Comparison of ENCODE assay signal across 33 cellular contexts in the genomic region with DNA sequence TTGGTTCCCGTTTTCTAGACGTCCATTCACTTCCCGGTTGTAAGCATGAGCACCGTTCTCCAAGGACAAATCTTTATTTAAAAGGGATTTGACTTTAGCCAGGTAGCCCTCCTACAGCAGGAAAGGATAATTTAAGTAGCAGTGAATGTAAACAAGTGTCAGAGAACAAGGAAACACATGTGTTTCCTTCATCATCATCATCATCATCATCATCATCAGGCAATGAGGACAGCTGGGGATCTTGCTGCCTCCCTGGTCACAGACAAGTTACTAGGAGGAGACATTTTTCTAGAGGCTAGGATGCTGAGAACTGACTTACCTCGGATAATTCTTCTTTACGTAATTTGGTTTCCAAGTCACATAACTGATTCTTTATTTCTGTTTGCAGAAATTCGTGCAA.
"Had no signal": no experiment of that assay in that cellular context is flagged by ENCODE, and none has a peak within 500 bp of the region (broad histone marks: within the 10 kb centered on the region; RNA-seq: fewer than 3 reads in every experiment).

No MANE protein-coding gene starts in this region.

- H3K27me3 Mint-ChIP-seq: activated CD8-positive, alpha-beta memory T cell treated with anti-CD3 and anti-CD28 coated beads, Interleukin-2, amount 10 ng/mL, durations not matched to agents 7 days and 5 days; activated naive CD4-positive, alpha-beta T cell treated with anti-CD3 and anti-CD28 coated beads, Interleukin-2, amount 50 U/mL, for 24 hours; activated naive CD8-positive, alpha-beta T cell treated with anti-CD3 and anti-CD28 coated beads for 36 hours; brain had no signal

- H3K9me3 ChIP-seq: ascending aorta, breast epithelium, colonic mucosa, gastrocnemius medialis, heart left ventricle had no signal

- ATAC-seq: activated CD8-positive, alpha-beta memory T cell treated with anti-CD3 and anti-CD28 coated beads, Interleukin-2, amount 10 ng/mL, durations not matched to agents 7 days and 5 days; activated CD8-positive, alpha-beta T cell treated with anti-CD3 and anti-CD28 coated beads, Interleukin-2, amount 10 ng/mL, durations not matched to agents 7 days and 5 days; esophagus mucosa; foreskin keratinocyte; gastrocnemius medialis; heart left ventricle had no signal

- H3K4me3 Mint-ChIP-seq: activated CD8-positive, alpha-beta memory T cell treated with anti-CD3 and anti-CD28 coated beads, Interleukin-2, amount 10 ng/mL, durations not matched to agents 7 days and 5 days; activated CD8-positive, alpha-beta T cell treated with anti-CD3 and anti-CD28 coated beads, Interleukin-2, amount 10 ng/mL, durations not matched to agents 7 days and 5 days; activated naive CD4-positive, alpha-beta T cell treated with anti-CD3 and anti-CD28 coated beads for 36 hours; activated naive CD4-positive, alpha-beta T cell treated with anti-CD3 and anti-CD28 coated beads, Interleukin-2, amount 50 U/mL, for 24 hours; activated naive CD8-positive, alpha-beta T cell treated with anti-CD3 and anti-CD28 coated beads for 36 hours; activated T-helper 1 cell treated with anti-CD3 and anti-CD28 coated beads, Interleukin-12 subunit alpha, Interleukin-12 subunit beta, Interleukin-2, Interleukin-4 antibody, amounts not matched to agents 30 ng/mL and 10 ng/mL and 1 ng/mL, durations not matched to agents 14 hours and 24 hours and 36 hours; brain; endodermal cell had no signal

- H3K4me1 ChIP-seq: ascending aorta, colonic mucosa, foreskin keratinocyte, gastrocnemius medialis, heart left ventricle had no signal

- H3K4me3 ChIP-seq: ascending aorta, breast epithelium, cardiac muscle cell, colonic mucosa, dorsolateral prefrontal cortex, gastrocnemius medialis, heart left ventricle had no signal

- H3K36me3 ChIP-seq: breast epithelium had no signal

- H3K27me3 ChIP-seq: ascending aorta, breast epithelium, cardiac muscle cell, colonic mucosa, dorsolateral prefrontal cortex, foreskin keratinocyte, gastrocnemius medialis, heart left ventricle had no signal

- H3K9me3 Mint-ChIP-seq: activated naive CD4-positive, alpha-beta T cell treated with anti-CD3 and anti-CD28 coated beads for 36 hours; activated naive CD4-positive, alpha-beta T cell treated with anti-CD3 and anti-CD28 coated beads, Interleukin-2, amount 50 U/mL, for 24 hours; activated naive CD8-positive, alpha-beta T cell treated with anti-CD3 and anti-CD28 coated beads for 36 hours; activated T-helper 1 cell treated with anti-CD3 and anti-CD28 coated beads, Interleukin-12 subunit alpha, Interleukin-12 subunit beta, Interleukin-2, Interleukin-4 antibody, amounts not matched to agents 30 ng/mL and 10 ng/mL and 1 ng/mL, durations not matched to agents 14 hours and 24 hours and 36 hours; activated T-helper 2 cell treated with anti-CD3 and anti-CD28 coated beads, Interferon-gamma antibody, Interleukin-2, Interleukin-4, amounts not matched to agents 10 μg/mL and 5 μg/mL and 100 μg/mL, durations not matched to agents 14 hours and 24 hours and 36 hours; brain; endodermal cell had no signal

- H3K4me1 Mint-ChIP-seq: brain, endodermal cell had no signal

- H3K27ac Mint-ChIP-seq: activated CD8-positive, alpha-beta memory T cell treated with anti-CD3 and anti-CD28 coated beads, Interleukin-2, amount 10 ng/mL, durations not matched to agents 7 days and 5 days; activated CD8-positive, alpha-beta T cell treated with anti-CD3 and anti-CD28 coated beads, Interleukin-2, amount 10 ng/mL, durations not matched to agents 7 days and 5 days; activated naive CD4-positive, alpha-beta T cell treated with anti-CD3 and anti-CD28 coated beads for 36 hours; activated naive CD4-positive, alpha-beta T cell treated with anti-CD3 and anti-CD28 coated beads, Interleukin-2, amount 50 U/mL, for 24 hours; activated naive CD8-positive, alpha-beta T cell treated with anti-CD3 and anti-CD28 coated beads for 36 hours; activated T-helper 1 cell treated with anti-CD3 and anti-CD28 coated beads, Interleukin-12 subunit alpha, Interleukin-12 subunit beta, Interleukin-2, Interleukin-4 antibody, amounts not matched to agents 30 ng/mL and 10 ng/mL and 1 ng/mL, durations not matched to agents 14 hours and 24 hours and 36 hours; activated T-helper 2 cell treated with anti-CD3 and anti-CD28 coated beads, Interferon-gamma antibody, Interleukin-2, Interleukin-4, amounts not matched to agents 10 μg/mL and 5 μg/mL and 100 μg/mL, durations not matched to agents 14 hours and 24 hours and 36 hours; brain; endodermal cell had no signal

- H3K27ac ChIP-seq: ascending aorta, breast epithelium, cardiac muscle cell, colonic mucosa, dorsolateral prefrontal cortex, foreskin keratinocyte, gastrocnemius medialis, heart left ventricle had no signal

- DNase-seq: activated CD4-positive, alpha-beta T cell treated with anti-CD3 and anti-CD28 coated beads for 4 hours; activated CD4-positive, alpha-beta T cell treated with anti-CD3 and anti-CD28 coated beads, Interleukin-2, amount 50 U/mL, for 1 hour; activated CD4-positive, alpha-beta T cell treated with anti-CD3 and anti-CD28 coated beads, Interleukin-2, amount 50 U/mL, for 48 hours; activated CD4-positive, CD25-positive, alpha-beta regulatory T cell; activated CD4-positive, CD25-positive, alpha-beta regulatory T cell treated with anti-CD3 and anti-CD28 coated beads, Interleukin-2, amount 50 U/mL, for 72 hours; activated CD8-positive, alpha-beta memory T cell treated with anti-CD3 and anti-CD28 coated beads, Interleukin-2, amount 10 ng/mL, durations not matched to agents 7 days and 5 days; activated CD8-positive, alpha-beta memory T cell treated with anti-CD3 and anti-CD28 coated beads, Interleukin-2, amount 50 U/mL, for 4 hours; activated CD8-positive, alpha-beta T cell treated with anti-CD3 and anti-CD28 coated beads, Interleukin-2, amount 10 ng/mL, durations not matched to agents 7 days and 5 days; activated effector memory CD4-positive, alpha-beta T cell treated with anti-CD3 and anti-CD28 coated beads, Interleukin-2, amount 50 U/mL, for 16 hours; activated naive CD4-positive, alpha-beta T cell treated with anti-CD3 and anti-CD28 coated beads for 36 hours; activated naive CD8-positive, alpha-beta T cell treated with anti-CD3 and anti-CD28 coated beads for 36 hours; activated T-cell treated with anti-CD3 and anti-CD28 coated beads, Interleukin-2, amount 50 U/mL, for 1 hour; activated T-cell treated with anti-CD3 and anti-CD28 coated beads, Interleukin-2, amount 50 U/mL, for 48 hours; central memory CD4-positive, alpha-beta T cell; cerebellar nuclear complex; colonic mucosa; dorsolateral prefrontal cortex; effector memory CD4-positive, alpha-beta T cell; endodermal cell; foreskin keratinocyte; gastrocnemius medialis; glutamatergic neuron; heart left ventricle; T-helper 1 cell; T-helper 2 cell had no signal
